17 cellular contexts compared by ENCODE assay signal in genomic region chr7:73977626-73978618, GRCh38. TPM values are rescaled to one million over a fixed set of nuclear protein-coding genes. Genes with fewer than 3 reads are reported as not detected.
DNase-seq lines count a peak whose midpoint lies in the region; ATAC-seq and TF ChIP-seq lines count a peak whose summit lies in the region.
"Had no signal": no experiment of that assay in that cellular context is flagged by ENCODE, and none has a peak within 500 bp of the region (broad histone marks: within the 10 kb centered on the region; RNA-seq: fewer than 3 reads in every experiment).

No MANE protein-coding gene starts in this region.

- no peak overlapping the region for H3K4me3 ChIP-seq in mucosa of descending colon
- H3K4me3 ChIP-seq: dorsolateral prefrontal cortex had no signal

- no peaks in the 10 kb centered on the region for H3K36me3 ChIP-seq in mucosa of descending colon (ENCODE audit: low read depth)

- H3K27me3 Mint-ChIP-seq in chondrocyte (ENCODE audit: low read depth), result peaks cover 2% of the 10 kb centered on the region
- H3K27me3 Mint-ChIP-seq: stimulated activated naive CD8-positive, alpha-beta T cell treated with anti-CD3 and anti-CD28 coated beads, Interleukin-15, Interleukin-2, amounts not matched to agents 100 ng/mL and 50 ng/mL, for 24 hours had no signal

- H3K4me1 Mint-ChIP-seq in chondrocyte (ENCODE audit: low read depth), result peaks cover 6% of the 10 kb centered on the region

- DNase-seq in HuH-7 (ENCODE audit: low spot score) (peak; percentile 59), chondrocyte (ENCODE audit: low spot score) (peak; percentile 59), mucosa of descending colon (peak; percentile 52 to 73 (median 70)), ureter (ENCODE audit: low spot score) (peak; percentile 49), NCI-H187 treated with DMSO at 0.1 percent for 48 hours (lab: John Stamatoyannopoulos, UW) (no peak)
- DNase-seq in effector CD4-positive, alpha-beta T cell, result no peak
- DNase-seq: activated CD4-positive, alpha-beta T cell treated with anti-CD3 and anti-CD28 coated beads for 4 hours; activated T-cell treated with anti-CD3 and anti-CD28 coated beads, Interleukin-2, amount 50 U/mL, for 48 hours; CD4-positive, alpha-beta memory T cell; foreskin keratinocyte; NCI-H146; NCI-H510A; T-helper 1 cell had no signal

- H3K9me3 ChIP-seq in mucosa of descending colon, result no peaks in the 10 kb centered on the region

- H3K4me3 Mint-ChIP-seq in chondrocyte (ENCODE audit: unreplicated experiment), result no peak overlapping the region
- H3K4me3 Mint-ChIP-seq: CD4-positive, alpha-beta memory T cell; stimulated activated naive CD8-positive, alpha-beta T cell treated with anti-CD3 and anti-CD28 coated beads, Interleukin-15, Interleukin-2, amounts not matched to agents 100 ng/mL and 50 ng/mL, for 24 hours had no signal

- no peak overlapping the region for H3K27ac Mint-ChIP-seq in chondrocyte (ENCODE audit: unreplicated experiment)
- H3K27ac Mint-ChIP-seq: stimulated activated naive CD8-positive, alpha-beta T cell treated with anti-CD3 and anti-CD28 coated beads, Interleukin-15, Interleukin-2, amounts not matched to agents 100 ng/mL and 50 ng/mL, for 24 hours had no signal

- H3K36me3 Mint-ChIP-seq in chondrocyte (ENCODE audit: low read depth), result no peaks in the 10 kb centered on the region
- H3K36me3 Mint-ChIP-seq: CD4-positive, alpha-beta memory T cell had no signal

- TF ChIP-seq CTCF in chondrocyte (IDR thresholded peaks at IDR 0.05), result no peak
- no peak for TF ChIP-seq CTCF in mucosa of descending colon (IDR thresholded peaks at IDR 0.05)

- intact Hi-C loops in mucosa of descending colon (cut with DNase I, micrococcal nuclease), result no loop called here

- ATAC-seq in mucosa of descending colon, result peak; percentile 51
- ATAC-seq in HG02852 (IDR thresholded peaks at IDR 0.05; ENCODE audit: unreplicated experiment), result no peak

- peaks cover 15% of the 10 kb centered on the region for H3K4me1 ChIP-seq in mucosa of descending colon (ENCODE audit: low read depth)
- H3K4me1 ChIP-seq: foreskin keratinocyte had no signal

- no peaks in the 10 kb centered on the region for H3K9me3 Mint-ChIP-seq in chondrocyte (ENCODE audit: low read depth)
- H3K9me3 Mint-ChIP-seq: stimulated activated naive CD8-positive, alpha-beta T cell treated with anti-CD3 and anti-CD28 coated beads, Interleukin-15, Interleukin-2, amounts not matched to agents 100 ng/mL and 50 ng/mL, for 24 hours had no signal

RNA-seq across cellular contexts. Expression of gene ELN, which starts 50.1 kb away (rescaled TPM):
- total RNA-seq in chondrocyte (8,224 to 15,554 TPM (median 15,093 TPM) in 3 replicates), mucosa of descending colon (10 to 100 TPM in 2 of 3 donors, 1 to 10 TPM in 1; 5.0 to 43.4 (median 20.5) TPM), ureter (31.9 TPM)
- total RNA-seq: CD4-positive, alpha-beta memory T cell; foreskin keratinocyte; OCI-LY7 had no signal

Comparison
In these comparisons a context has a peak if more than half of its experiments do, and no peak if none do; other contexts are left out.
1. DNase-seq: peak in HuH-7 (single experiment), chondrocyte (single experiment), mucosa of descending colon (3 of 3) and ureter (single experiment); none in effector CD4-positive, alpha-beta T cell (single experiment) and NCI-H187 treated with DMSO at 0.1 percent for 48 hours (single experiment).
2. RNA of gene ELN, which starts 50.1 kb away (total RNA-seq): 8,224 to 15,554 TPM in chondrocyte; 31.9 TPM in ureter (single experiment) and 5.0 to 43.4 TPM in mucosa of descending colon; every median in the first group is over 100 times any median in the second.